In the genomic region with DNA sequence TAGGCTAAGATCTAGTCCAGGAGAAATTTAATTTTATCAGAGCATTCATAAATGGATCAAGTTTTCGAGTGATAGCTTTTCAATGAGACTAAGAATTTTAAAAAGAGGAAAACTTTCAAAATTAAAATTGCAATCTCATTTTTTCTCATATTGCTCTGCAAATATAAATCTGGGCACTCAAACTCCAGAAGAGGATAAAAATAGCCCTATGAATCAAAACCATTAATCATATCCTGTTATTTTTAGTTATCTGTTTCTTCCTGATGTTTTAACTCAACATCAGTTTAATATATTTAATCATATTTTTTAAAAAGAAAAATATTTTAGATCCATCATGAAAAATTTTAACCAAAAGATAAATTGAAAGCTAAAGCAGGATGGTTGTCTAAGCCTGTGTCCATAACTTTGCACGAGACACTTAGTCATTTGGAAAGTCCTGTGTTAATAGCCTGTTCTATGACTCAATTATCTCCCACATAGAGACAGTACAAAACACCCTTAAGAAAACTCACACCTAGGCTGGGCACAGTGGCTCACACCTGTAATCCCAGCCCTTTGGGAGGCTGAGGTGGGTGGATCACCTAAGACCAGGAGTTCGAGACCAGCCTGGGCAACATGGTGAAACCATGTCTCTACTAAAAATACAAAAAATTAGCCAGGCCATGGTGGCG, we compare ENCODE assay signal across 10 cellular contexts. TPM values are rescaled to one million over a fixed set of nuclear protein-coding genes. Genes with fewer than 3 reads are reported as not detected.
DNase-seq lines count a peak whose midpoint lies in the region; ATAC-seq, FAIRE-seq and TF ChIP-seq lines count a peak whose summit lies in the region.
"Had no signal": no experiment of that assay in that cellular context is flagged by ENCODE, and none has a peak within 500 bp of the region (broad histone marks: within the 10 kb centered on the region; RNA-seq: fewer than 3 reads in every experiment).

No MANE protein-coding gene starts in this region.

- FAIRE-seq in kidney (lab: Jason Lieb, UNC) (peak; percentile 87), HepG2 (lab: Jason Lieb, UNC) (no peak)

- no peak for TF ChIP-seq EP300 in HepG2 (IDR thresholded peaks at IDR 0.05; ENCODE audit: low read depth in 2 of 2, low read length in 2 of 2)
- TF ChIP-seq EP300 in HepG2 (CRISPR knock-in tag; IDR thresholded peaks at IDR 0.05; ENCODE audit: borderline replicate concordance): no peak

- H3K9ac ChIP-seq in kidney (ENCODE audit: low read length in 2 of 2) (no peak overlapping the region), HepG2 (ENCODE audit: insufficient read depth, low read depth, low read length) (no peak overlapping the region)

- TF ChIP-seq POLR2A in HepG2 (IDR thresholded peaks at IDR 0.05; ENCODE audit: insufficient read depth in 1 of 2, low read depth in 2 of 2, low read length in 2 of 2) (no peak), Peyer's patch (IDR thresholded peaks at IDR 0.05) (no peak)

- peak; percentile 67 for ATAC-seq in GM18498 (IDR thresholded peaks at IDR 0.05; ENCODE audit: unreplicated experiment)
- ATAC-seq in HepG2: no peak

- WGBS in HepG2 (ENCODE audit: low lambda C conversion rate): 23% methylated on average over 4 of the region's 4 CpGs

- H3K27me3 ChIP-seq in HepG2 (ENCODE audit: control insufficient read depth in 1 of 2, insufficient read depth in 2 of 2, low read length in 2 of 2): no peaks in the 10 kb centered on the region
- H3K27me3 ChIP-seq in Peyer's patch: no peaks in the 10 kb centered on the region

- H3K36me3 ChIP-seq in kidney (ENCODE audit: control insufficient read depth in 1 of 2, insufficient read depth in 2 of 2, low read length in 2 of 2): no peaks in the 10 kb centered on the region
- H3K36me3 ChIP-seq in HepG2 (replicated peaks in 1 of 2; ENCODE audit: control insufficient read depth in 1 of 2, insufficient read depth in 2 of 2, low read length in 2 of 2): no peaks in the 10 kb centered on the region
- H3K36me3 ChIP-seq in Peyer's patch: no peaks in the 10 kb centered on the region

- H2AFZ ChIP-seq in HepG2 (ENCODE audit: low read length): no peak overlapping the region

- H3K9me3 ChIP-seq in kidney (ENCODE audit: control insufficient read depth in 1 of 2, low read length in 2 of 2) (no peaks in the 10 kb centered on the region), HepG2 (ENCODE audit: low read length) (no peaks in the 10 kb centered on the region), Peyer's patch (no peaks in the 10 kb centered on the region)

- H4K20me1 ChIP-seq in HepG2 (ENCODE audit: insufficient read depth, low read length): no peaks in the 10 kb centered on the region

- DNase-seq in HCEC 1CT (peak; percentile 77), NCI-H226 (peak; percentile 49), kidney (no peak), SKM-1 treated with dmso at 0.1 percent for 144 hours (lab: John Stamatoyannopoulos, UW; ENCODE audit: unreplicated experiment) (no peak), HepG2 (ENCODE audit: low spot score) (no peak), Peyer's patch (no peak), NCI-H1694 treated with DMSO at 0.1 percent for 48 hours (lab: John Stamatoyannopoulos, UW) (no peak)
- DNase-seq: activated CD4-positive, alpha-beta T cell treated with anti-CD3 and anti-CD28 coated beads for 1 hour; cerebellar nuclear complex had no signal

- H3K4me2 ChIP-seq in HepG2 (ENCODE audit: low read depth, low read length): no peak overlapping the region

- POLR2A ChIA-PET in HepG2 (lab: Yijun Ruan, JAX): no interaction called here

- no peak for TF ChIP-seq RAD21 in HepG2 (CRISPR knock-in tag; IDR thresholded peaks at IDR 0.05)

- no TSS peak for BruUV-seq in HepG2 (replicated peaks; lab: Mats Ljungman, UMichigan)

- no peak overlapping the region for H3K27ac ChIP-seq in kidney (ENCODE audit: low read depth in 2 of 2, low read length in 2 of 2)
- H3K27ac ChIP-seq in HepG2 (ENCODE audit: extremely low read length, insufficient read depth, low read length): no peak overlapping the region
- no peak overlapping the region for H3K27ac ChIP-seq in Peyer's patch

- intact Hi-C loops in kidney (cut with DNase I): no loop called here
- intact Hi-C loops in HepG2 (cut with micrococcal nuclease; ENCODE audit: unreplicated experiment): no loop called here

- no peaks in the 10 kb centered on the region for H3K79me2 ChIP-seq in HepG2 (ENCODE audit: insufficient read depth, low read length)

- no peak overlapping the region for H3K4me3 ChIP-seq in kidney (ENCODE audit: low read length in 2 of 2)
- H3K4me3 ChIP-seq in HepG2 (replicated peaks in 1 of 3; ENCODE audit: insufficient read depth in 1 of 3, low read depth in 2 of 3, low read length in 3 of 3): no peak overlapping the region
- H3K4me3 ChIP-seq in Peyer's patch: no peak overlapping the region

- TF ChIP-seq CTCF in kidney (IDR thresholded peaks at IDR 0.05; ENCODE audit: borderline replicate concordance, extremely low read depth, insufficient read depth): no peak
- no peak for TF ChIP-seq CTCF in HepG2 (CRISPR knock-in tag; IDR thresholded peaks at IDR 0.05)
- no peak for TF ChIP-seq CTCF in Peyer's patch (IDR thresholded peaks at IDR 0.05)

- in situ Hi-C loops in HepG2 (cut with HindIII; ENCODE audit: extremely low pct_ligation_motif_present, low pct_unique_long_range_greater_than_20kb): no loop called here

- CTCF ChIA-PET in HepG2 (lab: Yijun Ruan, JAX; ENCODE audit: low intra/inter-chr PET ratio, low total read pairs): no interaction called here

- no peaks in the 10 kb centered on the region for H3K4me1 ChIP-seq in kidney (ENCODE audit: control insufficient read depth in 1 of 2, insufficient read depth in 1 of 2, low read depth in 1 of 2, low read length in 2 of 2)
- 0 out of 2 replicates have a peak, but pooled peaks cover 6% of the 10 kb centered on the region for H3K4me1 ChIP-seq in HepG2 (ENCODE audit: insufficient read depth, low read length)
- H3K4me1 ChIP-seq in Peyer's patch: no peaks in the 10 kb centered on the region

TF ChIP-seq in HepG2, 621 proteins besides CTCF, POLR2A, EP300 and RAD21:
- TF ChIP-seq ELF3 (CRISPR knock-in tag; IDR thresholded peaks at IDR 0.05) (no peak), PAX8 (CRISPR knock-in tag; IDR thresholded peaks at IDR 0.05; ENCODE audit: borderline replicate concordance) (no peak), MAZ (IDR thresholded peaks at IDR 0.05; ENCODE audit: borderline replicate concordance, low read depth, low read length) (no peak), MAZ (CRISPR knock-in tag; IDR thresholded peaks at IDR 0.05; ENCODE audit: low read depth) (no peak), HOXA3 (CRISPR knock-in tag; IDR thresholded peaks at IDR 0.05) (no peak), SOX6 (IDR thresholded peaks at IDR 0.05) (no peak), SOX6 (CRISPR knock-in tag; IDR thresholded peaks at IDR 0.05) (no peak), ATF7 (IDR thresholded peaks at IDR 0.05) (no peak), ATF7 (CRISPR knock-in tag; IDR thresholded peaks at IDR 0.05) (no peak)

RNA-seq across cellular contexts. Expression of gene PRRC2C, which starts 17.1 kb away (rescaled TPM):
- total RNA-seq in kidney (152 TPM), HepG2 (2016; rRNA removed; fragmentation: Illumina TruSeq; extraction: Trizol) (46.2 and 124 TPM in 2 replicates), Peyer's patch (100 to 1,000 TPM in 3 of 4 donors, 10 to 100 TPM in 1; 94.4 to 233 (median 125) TPM)
- polyA plus RNA-seq in kidney (ENCODE audit: insufficient read depth, low read depth, low replicate concordance) (28.1 TPM), HepG2 (2011; rRNA removed) (57.0 and 57.3 TPM in 2 replicates)
- 28.4 and 38.8 TPM in 2 replicates for total RNA-seq in HepG2 (2016; cell fraction: cytosol; rRNA removed; fragmentation: Illumina TruSeq; extraction: Trizol; ENCODE audit: low read depth)
- 42.9 and 106 TPM in 2 replicates for total RNA-seq in HepG2 (2016; cell fraction: insoluble cytoplasmic fraction; rRNA removed; fragmentation: Illumina TruSeq; extraction: Trizol)
- total RNA-seq in HepG2 (2016; cell fraction: membrane; rRNA removed; fragmentation: Illumina TruSeq; extraction: Trizol): 26.5 and 29.8 TPM in 2 replicates
- total RNA-seq in HepG2 (2016; cell fraction: nucleus; rRNA removed; fragmentation: Illumina TruSeq; extraction: Trizol): 106 and 107 TPM in 2 replicates
- polyA plus RNA-seq in HepG2 (2011; cell fraction: cytosol; rRNA removed): 35.8 and 47.6 TPM in 2 replicates
- 55.9 and 72.6 TPM in 2 replicates for polyA plus RNA-seq in HepG2 (2011; cell fraction: nucleus; rRNA removed)
- polyA plus RNA-seq in HepG2 (2012): 46.3 and 52.4 TPM in 2 replicates
- 1.7 TPM in 2 replicates for polyA plus RNA-seq in HepG2 (2016; cell fraction: cytosol; fragmentation: Illumina TruSeq; extraction: Trizol; ENCODE audit: low read depth)
- 78.7 and 87.3 TPM in 2 replicates for polyA plus RNA-seq in HepG2 (2016; cell fraction: insoluble cytoplasmic fraction; fragmentation: Illumina TruSeq; extraction: Trizol; ENCODE audit: low read depth)
- polyA plus RNA-seq in HepG2 (2016; cell fraction: membrane; fragmentation: Illumina TruSeq; extraction: Trizol; ENCODE audit: low read depth): 5.0 and 6.4 TPM in 2 replicates
- polyA plus RNA-seq in HepG2 (2016; cell fraction: nucleus; fragmentation: Illumina TruSeq; extraction: Trizol; ENCODE audit: insufficient read depth, low read depth): 128 and 147 TPM in 2 replicates
- 65.3 and 96.1 TPM in 2 replicates for polyA minus RNA-seq in HepG2 (2011; rRNA and poly(A)+ RNA removed; ENCODE audit: low replicate concordance)
- polyA minus RNA-seq in HepG2 (2011; cell fraction: cytosol; rRNA and poly(A)+ RNA removed): 55.7 and 80.3 TPM in 2 replicates
- polyA minus RNA-seq in HepG2 (2011; cell fraction: nucleus; rRNA and poly(A)+ RNA removed): 73.0 and 82.1 TPM in 2 replicates

Comparison
In these comparisons a context has a peak if more than half of its experiments do, and no peak if none do; other contexts are left out.
1. DNase-seq: peak in HCEC 1CT (single experiment) and NCI-H226 (single experiment); none in kidney (single experiment), SKM-1 treated with dmso at 0.1 percent for 144 hours (single experiment), HepG2 (single experiment), Peyer's patch (0 of 3) and NCI-H1694 treated with DMSO at 0.1 percent for 48 hours (single experiment).